In the genomic region with DNA sequence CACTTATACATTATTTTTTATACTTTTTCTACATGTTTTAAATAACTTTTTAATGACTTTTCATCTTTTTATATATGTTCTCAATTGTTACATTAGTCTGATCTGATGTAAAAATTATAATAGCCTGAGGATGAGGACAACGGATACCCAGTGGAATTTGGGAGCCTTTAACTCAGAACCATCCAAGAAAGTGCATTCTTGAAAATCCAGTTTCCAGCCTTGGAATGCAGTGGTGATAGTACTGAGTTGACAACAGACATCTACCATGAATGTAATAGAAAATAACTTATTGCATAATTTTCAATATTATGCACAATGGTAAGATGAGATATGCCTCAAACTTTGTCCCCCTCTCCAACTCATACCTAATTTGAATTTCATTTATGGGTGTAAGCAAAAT, we compare ENCODE assay signal across 27 cellular contexts.
"Had no signal": no experiment of that assay in that cellular context is flagged by ENCODE, and none has a peak within 500 bp of the region (broad histone marks: within the 10 kb centered on the region; RNA-seq: fewer than 3 reads in every experiment).

No MANE protein-coding gene starts in this region.

- H3K9me3 Mint-ChIP-seq: endodermal cell, type B pancreatic cell had no signal

- H3K79me2 ChIP-seq: parathyroid adenoma had no signal

- ATAC-seq: esophagus mucosa; gastrocnemius medialis; left ventricle myocardium superior; lower lobe of right lung; natural killer cell treated with Interleukin-12 subunit alpha and Interleukin-12 subunit beta and Interleukin-15 and Interleukin-18, amount 100 ng/mL, for 72 hours; right lobe of liver; stimulated activated naive CD8-positive, alpha-beta T cell treated with anti-CD3 and anti-CD28 coated beads, Interleukin-15, amount 100 ng/mL, for 72 hours had no signal

- FAIRE-seq: keratinocyte had no signal

- H2AFZ ChIP-seq: parathyroid adenoma had no signal

- H3K36me3 Mint-ChIP-seq: type B pancreatic cell had no signal

- H3K36me3 ChIP-seq: gastrocnemius medialis, lower lobe of right lung, neutrophil, right lobe of liver, thyroid gland had no signal

- H3K9ac ChIP-seq: parathyroid adenoma had no signal

- H3K27ac ChIP-seq: epithelial cell of prostate, gastrocnemius medialis, lower lobe of right lung, neutrophil, parathyroid adenoma, right lobe of liver, thyroid gland had no signal

- H3K27me3 Mint-ChIP-seq: dendritic cell treated with granulocyte-macrophage colony-stimulating factor and Interleukin-4, amounts not matched to agents 40 ng/mL and 50 ng/mL, for 4 days; naive B cell; natural killer cell treated with Interleukin-12 subunit alpha and Interleukin-12 subunit beta and Interleukin-15 and Interleukin-18, amount 100 ng/mL, for 72 hours; progenitor cell of endocrine pancreas; stimulated activated naive CD8-positive, alpha-beta T cell treated with anti-CD3 and anti-CD28 coated beads, Interleukin-15, amount 100 ng/mL, for 72 hours; type B pancreatic cell had no signal

- H3K4me3 Mint-ChIP-seq: dendritic cell treated with granulocyte-macrophage colony-stimulating factor and Interleukin-4, amounts not matched to agents 40 ng/mL and 50 ng/mL, for 4 days; endodermal cell; naive B cell; natural killer cell treated with Interleukin-12 subunit alpha and Interleukin-12 subunit beta and Interleukin-15 and Interleukin-18, amount 100 ng/mL, for 72 hours; neural crest cell; stimulated activated naive CD8-positive, alpha-beta T cell treated with anti-CD3 and anti-CD28 coated beads, Interleukin-15, amount 100 ng/mL, for 72 hours; type B pancreatic cell had no signal

- DNase-seq: effector CD8-positive, alpha-beta T cell; endodermal cell; foreskin fibroblast; gastrocnemius medialis; head of caudate nucleus; left ventricle myocardium superior; lower lobe of right lung; naive B cell; right lobe of liver; stimulated activated CD4-positive, alpha-beta T cell treated with anti-CD3 and anti-CD28 coated beads, Interleukin-12 subunit alpha, Interleukin-12 subunit beta, amount 100 ng/mL, for 4 hours; stimulated activated CD4-positive, alpha-beta T cell treated with anti-CD3 and anti-CD28 coated beads, Interleukin-1b, Interleukin-23, amount 100 ng/mL, for 48 hours; stimulated activated CD4-positive, alpha-beta T cell treated with anti-CD3 and anti-CD28 coated beads, Interleukin-4, amount 100 ng/mL, for 1 hour; stimulated activated CD8-positive, alpha-beta memory T cell treated with anti-CD3 and anti-CD28 coated beads, Interleukin-4, amount 100 ng/mL, for 48 hours; stimulated activated naive CD4-positive, alpha-beta T cell; stimulated activated naive CD8-positive, alpha-beta T cell treated with anti-CD3 and anti-CD28 coated beads, Interleukin-15, amount 100 ng/mL, for 72 hours; thyroid gland had no signal

- H3K27ac Mint-ChIP-seq: dendritic cell treated with granulocyte-macrophage colony-stimulating factor and Interleukin-4, amounts not matched to agents 40 ng/mL and 50 ng/mL, for 4 days; endodermal cell; naive B cell; natural killer cell treated with Interleukin-12 subunit alpha and Interleukin-12 subunit beta and Interleukin-15 and Interleukin-18, amount 100 ng/mL, for 72 hours; progenitor cell of endocrine pancreas; stimulated activated naive CD8-positive, alpha-beta T cell treated with anti-CD3 and anti-CD28 coated beads, Interleukin-15, amount 100 ng/mL, for 72 hours; type B pancreatic cell had no signal

- H3K9me3 ChIP-seq: gastrocnemius medialis, neutrophil, right lobe of liver, thyroid gland had no signal

- H3K4me2 ChIP-seq: smooth muscle cell had no signal

- H3K27me3 ChIP-seq: gastrocnemius medialis, neutrophil, right lobe of liver, thyroid gland had no signal

- H3K4me1 ChIP-seq: gastrocnemius medialis, lower lobe of right lung, parathyroid adenoma, thyroid gland had no signal

- H3K4me3 ChIP-seq: gastrocnemius medialis, lower lobe of right lung, right lobe of liver, smooth muscle cell, thyroid gland had no signal

- H3K4me1 Mint-ChIP-seq: endodermal cell; neural crest cell; stimulated activated naive CD8-positive, alpha-beta T cell treated with anti-CD3 and anti-CD28 coated beads, Interleukin-15, amount 100 ng/mL, for 72 hours had no signal
